In genomic region chr9:99353408-99353807, GRCh38 we compare ENCODE assay signal across 13 cellular contexts.
DNase-seq lines count a peak whose midpoint lies in the region; ATAC-seq and TF ChIP-seq lines count a peak whose summit lies in the region.
"Had no signal": no experiment of that assay in that cellular context is flagged by ENCODE, and none has a peak within 500 bp of the region (broad histone marks: within the 10 kb centered on the region; RNA-seq: fewer than 3 reads in every experiment).

No MANE protein-coding gene starts in this region.

- no peak overlapping the region for H3K4ac ChIP-seq in trophoblast cell (ENCODE audit: low read depth, low read length)

- DNase-seq in AG08395 (ENCODE audit: low spot score), result peak; percentile 86
- peak in 1 of 2 experiments; percentile 59 for DNase-seq in PC-9
- no peak for DNase-seq in esophagus squamous epithelium (lab: John Stamatoyannopoulos, UW)
- DNase-seq in trophoblast cell, result peak; percentile 83 to 87
- no peak for DNase-seq in NCI-H2029 treated with DMSO at 0.1 percent for 48 hours (lab: John Stamatoyannopoulos, UW)
- DNase-seq: activated naive CD4-positive, alpha-beta T cell treated with anti-CD3 and anti-CD28 coated beads, Interleukin-2, amount 50 U/mL, for 16 hours; mesendoderm; NCI-H345 had no signal

- H3K4me3 ChIP-seq in PC-9 (no peak overlapping the region), esophagus squamous epithelium (no peak overlapping the region), trophoblast cell (ENCODE audit: low read depth, low read length) (no peak overlapping the region)
- H3K4me3 ChIP-seq: A549, hepatocyte had no signal

- no peaks in the 10 kb centered on the region for H3K79me2 ChIP-seq in PC-9 (ENCODE audit: low read depth)
- no peaks in the 10 kb centered on the region for H3K79me2 ChIP-seq in trophoblast cell (ENCODE audit: control insufficient read depth, insufficient read depth, low read length, poor library complexity)
- H3K79me2 ChIP-seq: hepatocyte had no signal

- no peak overlapping the region for H4K12ac ChIP-seq in trophoblast cell (ENCODE audit: low read depth, low read length)

- CTCF ChIA-PET in PC-9 (lab: Charles Lee), result no interaction called here

- no peak overlapping the region for H3K14ac ChIP-seq in trophoblast cell (ENCODE audit: low read length)

- 0 out of 2 replicates have a peak overlapping the region, but pooled peaks have one; percentile 7 for H3K4me2 ChIP-seq in PC-9
- H3K4me2 ChIP-seq in trophoblast cell (ENCODE audit: low read length), result no peak overlapping the region
- H3K4me2 ChIP-seq: A549, hepatocyte had no signal

- intact Hi-C loops in PC-9 (cut with micrococcal nuclease; ENCODE audit: unreplicated experiment) (no loop called here), esophagus squamous epithelium (cut with DNase I) (no loop called here)

- no peaks in the 10 kb centered on the region for H3K9me2 ChIP-seq in PC-9 (ENCODE audit: insufficient read depth)

- no peak for TF ChIP-seq POLR2A in esophagus squamous epithelium (IDR thresholded peaks at IDR 0.05)

- no peaks in the 10 kb centered on the region for H3K79me1 ChIP-seq in trophoblast cell (ENCODE audit: low read length)

- no peaks in the 10 kb centered on the region for H3F3A ChIP-seq in PC-9 (ENCODE audit: insufficient read depth, low read depth)

- POLR2A ChIA-PET in PC-9 (lab: Charles Lee; ENCODE audit: unreplicated experiment), result no interaction called here

- H3K9me3 ChIP-seq in PC-9 (ENCODE audit: insufficient read depth, low read depth), result no peaks in the 10 kb centered on the region
- no peaks in the 10 kb centered on the region for H3K9me3 ChIP-seq in esophagus squamous epithelium
- H3K9me3 ChIP-seq in trophoblast cell (ENCODE audit: insufficient read depth, low read depth, low read length), result no peaks in the 10 kb centered on the region
- H3K9me3 ChIP-seq: A549 had no signal

- H4K20me1 ChIP-seq in PC-9 (ENCODE audit: insufficient read depth), result no peaks in the 10 kb centered on the region

- H3K4me1 ChIP-seq in PC-9 (replicated peaks; ENCODE audit: insufficient read depth), result peaks cover 7% of the 10 kb centered on the region; the same call in 1 of the 2 replicates
- H3K4me1 ChIP-seq in esophagus squamous epithelium, result peaks cover 7 to 16% (median 9%) of the 10 kb centered on the region in 3 donors
- H3K4me1 ChIP-seq in trophoblast cell (ENCODE audit: control insufficient read depth in 1 of 2, insufficient read depth in 2 of 2, low read length in 2 of 2), result no peaks in the 10 kb centered on the region
- H3K4me1 ChIP-seq: A549 had no signal

- H3K27me3 ChIP-seq in PC-9 (ENCODE audit: insufficient read depth, low read depth), result no peaks in the 10 kb centered on the region
- H3K27me3 ChIP-seq in esophagus squamous epithelium, result no peaks in the 10 kb centered on the region
- H3K27me3 ChIP-seq in trophoblast cell (ENCODE audit: insufficient read depth, low read length), result no peaks in the 10 kb centered on the region
- H3K27me3 ChIP-seq: hepatocyte had no signal

- H3K23ac ChIP-seq in trophoblast cell (ENCODE audit: low read length), result no peak overlapping the region

- H3K36me3 ChIP-seq in PC-9 (ENCODE audit: low read depth) (no peaks in the 10 kb centered on the region), esophagus squamous epithelium (no peaks in the 10 kb centered on the region), trophoblast cell (ENCODE audit: control insufficient read depth in 1 of 2, insufficient read depth in 2 of 2, low read length in 2 of 2) (no peaks in the 10 kb centered on the region)

- ATAC-seq in HG02840 (IDR thresholded peaks at IDR 0.05; ENCODE audit: low FRiP score, unreplicated experiment), result no peak
- ATAC-seq in HG03469 (IDR thresholded peaks at IDR 0.05; ENCODE audit: unreplicated experiment), result no peak
- no peak for ATAC-seq in HG02973 (IDR thresholded peaks at IDR 0.05; ENCODE audit: unreplicated experiment)
- ATAC-seq: A549 had no signal

- no peak overlapping the region for H3K18ac ChIP-seq in trophoblast cell (ENCODE audit: low read length)

- H2BK5ac ChIP-seq in trophoblast cell (ENCODE audit: low read depth, low read length, poor library complexity), result no peak overlapping the region

- H2AFZ ChIP-seq in PC-9 (no peak overlapping the region), trophoblast cell (ENCODE audit: insufficient read depth, low read length, poor library complexity) (no peak overlapping the region)
- H2AFZ ChIP-seq: hepatocyte had no signal

- no peak overlapping the region for H2AK5ac ChIP-seq in trophoblast cell (ENCODE audit: low read length)

- H4K91ac ChIP-seq in trophoblast cell (ENCODE audit: low read depth, low read length), result no peak overlapping the region

- no peak overlapping the region for H2BK12ac ChIP-seq in trophoblast cell (ENCODE audit: low read length)

- no peak overlapping the region for H3K9ac ChIP-seq in trophoblast cell (ENCODE audit: low read length)

- BruUV-seq in PC-9 (replicated peaks; lab: Mats Ljungman, UMichigan), result no TSS peak

- H2BK120ac ChIP-seq in trophoblast cell (ENCODE audit: insufficient read depth, low read length, poor library complexity), result no peak overlapping the region

- H4K8ac ChIP-seq in trophoblast cell (ENCODE audit: low read depth, low read length), result no peak overlapping the region

- TF ChIP-seq CTCF in PC-9 (conservative IDR thresholded peaks at IDR 0.05), result no peak
- TF ChIP-seq CTCF in esophagus squamous epithelium (IDR thresholded peaks at IDR 0.05), result no peak

- WGBS in esophagus squamous epithelium, 2 donors, result 26 to 28% methylated on average over 3 to 5 of the region's 5 CpGs
- no CpG with 5 or more reads among the region's 5 CpGs for WGBS in trophoblast cell (ENCODE audit: extremely low coverage, insufficient coverage, insufficient read length)

- H3K27ac ChIP-seq in PC-9 (no peak overlapping the region), esophagus squamous epithelium (peak overlapping the region; percentile 27 to 82 (median 58)), trophoblast cell (ENCODE audit: low read depth, low read length) (no peak overlapping the region)
- H3K27ac ChIP-seq: A549, hepatocyte had no signal

Comparison
In these comparisons a context has a peak if more than half of its experiments do, and no peak if none do; other contexts are left out.
1. DNase-seq: peak in AG08395 (single experiment) and trophoblast cell (2 of 2); none in esophagus squamous epithelium (single experiment) and NCI-H2029 treated with DMSO at 0.1 percent for 48 hours (single experiment).
2. H3K27ac ChIP-seq: peak in esophagus squamous epithelium (4 of 4); none in PC-9 (single experiment) and trophoblast cell (single experiment).